Comparison of ENCODE assay signal across 8 cellular contexts in genomic region chr17:81386646-81387234, GRCh38. TPM values are rescaled to one million over a fixed set of nuclear protein-coding genes. Genes with fewer than 3 reads are reported as not detected.
DNase-seq lines count a peak whose midpoint lies in the region; ATAC-seq and TF ChIP-seq lines count a peak whose summit lies in the region.

No MANE protein-coding gene starts in this region.

- peak overlapping the region; percentile 80 for H3K4ac ChIP-seq in neuronal stem cell (ENCODE audit: low read length)

- H3K23ac ChIP-seq in neuronal stem cell (ENCODE audit: low read depth, low read length, poor library complexity): peak overlapping the region; percentile 95

- peaks cover 6% of the 10 kb centered on the region for H3K4me1 ChIP-seq in GM23248 (ENCODE audit: insufficient read depth)
- H3K4me1 ChIP-seq in neuronal stem cell (ENCODE audit: control insufficient read depth in 2 of 2, insufficient read depth in 1 of 2, low read depth in 1 of 2, low read length in 2 of 2): peaks cover 47 to 48% of the 10 kb centered on the region in 2 donors

- H3K36me3 ChIP-seq in GM23248 (ENCODE audit: low read depth) (no peaks in the 10 kb centered on the region), neuronal stem cell (replicated peaks in 1 of 2; ENCODE audit: control insufficient read depth in 2 of 2, insufficient read depth in 2 of 2, low read length in 2 of 2) (peaks cover 6 to 7% of the 10 kb centered on the region in 2 donors)

- in situ Hi-C loops in GM23248 (cut with MboI): no loop called here

- no peaks in the 10 kb centered on the region for H3K9me3 ChIP-seq in GM23248 (ENCODE audit: low read depth)
- H3K9me3 ChIP-seq in neuronal stem cell (replicated peaks in 1 of 2; ENCODE audit: control insufficient read depth in 2 of 2, insufficient read depth in 1 of 2, low read depth in 1 of 2, low read length in 2 of 2): peaks cover 0 to 2% of the 10 kb centered on the region in 2 donors

- peak overlapping the region; percentile 92 for H3K4me2 ChIP-seq in GM23248 (ENCODE audit: unreplicated experiment)
- H3K4me2 ChIP-seq in neuronal stem cell (ENCODE audit: insufficient read depth, low read length, poor library complexity, severe bottlenecking): peak overlapping the region; percentile 100

- POLR2A ChIA-PET in T-cell (lab: Charles Lee): no interaction called here

- peak overlapping the region; percentile 47 for H3K14ac ChIP-seq in neuronal stem cell (ENCODE audit: low read length)

- WGBS in GM23248 (ENCODE audit: low coverage in 1 of 2, low lambda C conversion rate in 2 of 2, missing lambda C conversion rate in 2 of 2), 2 experiments: 1 to 2% methylated on average over 16 to 61 of the region's 82 CpGs
- no CpG with 5 or more reads among the region's 82 CpGs for WGBS in neuronal stem cell (ENCODE audit: extremely low coverage in 2 of 2, insufficient read length in 2 of 2, insufficient replicate concordance in 1 of 2), 2 donors

- peak overlapping the region; percentile 79 for H3K27ac ChIP-seq in GM23248
- no peak overlapping the region for H3K27ac ChIP-seq in neuronal stem cell (replicated peaks; ENCODE audit: low read length)

- no peak for DNase-seq in GM23248
- no peak for DNase-seq in T-cell
- DNase-seq in fibroblast of the aortic adventitia (ENCODE audit: low read depth): no peak
- DNase-seq in neuronal stem cell (ENCODE audit: low spot score): no peak
- no peak for DNase-seq in OCI-M1 (lab: John Stamatoyannopoulos, UW)

- H3K4me3 Mint-ChIP-seq in T-cell: peak overlapping the region; percentile 56 to 71 (median 67)

- no peaks in the 10 kb centered on the region for H3K36me3 Mint-ChIP-seq in T-cell

- H3K27me3 Mint-ChIP-seq in T-cell: peaks cover 29 to 62% of the 10 kb centered on the region in 2 donors

- H3K9me2 ChIP-seq in GM23248 (ENCODE audit: insufficient read depth): no peaks in the 10 kb centered on the region

- H4K8ac ChIP-seq in neuronal stem cell (ENCODE audit: low read depth, low read length): no peak overlapping the region

- H4K20me1 ChIP-seq in GM23248 (ENCODE audit: insufficient read depth): no peaks in the 10 kb centered on the region

- H2BK12ac ChIP-seq in neuronal stem cell (ENCODE audit: low read length): peak overlapping the region; percentile 88

- H3K9ac ChIP-seq in GM23248 (peak overlapping the region; percentile 91), neuronal stem cell (ENCODE audit: low read depth, low read length, poor library complexity) (peak overlapping the region; percentile 91)

- H2AFZ ChIP-seq in GM23248: peak overlapping the region; percentile 73
- H2AFZ ChIP-seq in neuronal stem cell (ENCODE audit: low read length): peak overlapping the region; percentile 82

- peak overlapping the region; percentile 95 for H2BK15ac ChIP-seq in neuronal stem cell (ENCODE audit: low read length)

- H3K79me1 ChIP-seq in neuronal stem cell (ENCODE audit: low read depth, low read length): peaks cover 10% of the 10 kb centered on the region

- peak overlapping the region; percentile 99 for H3K18ac ChIP-seq in neuronal stem cell (ENCODE audit: low read length)

- H2BK120ac ChIP-seq in neuronal stem cell (ENCODE audit: low read depth, low read length): peak overlapping the region; percentile 53

- H3K4me3 ChIP-seq in GM23248: peak overlapping the region; percentile 84
- H3K4me3 ChIP-seq in fibroblast of the aortic adventitia (ENCODE audit: low read depth, low read length): peak overlapping the region; percentile 71
- peak overlapping the region; percentile 44 to 78 for H3K4me3 ChIP-seq in neuronal stem cell (ENCODE audit: low read length in 2 of 2)

- H3F3A ChIP-seq in GM23248 (ENCODE audit: insufficient read depth): peaks cover 9% of the 10 kb centered on the region; the same call in 1 of the 2 replicates

- TF ChIP-seq CTCF in fibroblast of the aortic adventitia (IDR thresholded peaks at IDR 0.05; ENCODE audit: insufficient read depth, low read length): no peak

- no peak overlapping the region for H4K91ac ChIP-seq in neuronal stem cell (ENCODE audit: low read depth, low read length, poor library complexity)

- H3K9me3 Mint-ChIP-seq in T-cell: no peaks in the 10 kb centered on the region

- peaks cover 0 to 6% (median 0%) of the 10 kb centered on the region in 3 donors for H3K4me1 Mint-ChIP-seq in T-cell

- CTCF ChIA-PET in T-cell (lab: Charles Lee): no interaction called here

- H2AK5ac ChIP-seq in neuronal stem cell (ENCODE audit: low read depth, low read length): peak overlapping the region; percentile 94

- ATAC-seq in T-cell (replicated peaks in 1 of 4) (peak; percentile 35 to 66 (median 57)), HG02798 (IDR thresholded peaks at IDR 0.05; ENCODE audit: poor library complexity, unreplicated experiment) (no peak), GM19452 (IDR thresholded peaks at IDR 0.05; ENCODE audit: unreplicated experiment) (no peak), GM18867 (IDR thresholded peaks at IDR 0.05; ENCODE audit: unreplicated experiment) (no peak)

- H3K79me2 ChIP-seq in GM23248 (ENCODE audit: insufficient read depth): peaks cover 38% of the 10 kb centered on the region

- H2BK5ac ChIP-seq in neuronal stem cell (ENCODE audit: low read length): peak overlapping the region; percentile 76

- H3K27me3 ChIP-seq in GM23248 (replicated peaks; ENCODE audit: insufficient read depth) (no peaks in the 10 kb centered on the region), neuronal stem cell (ENCODE audit: control insufficient read depth in 3 of 3, insufficient read depth in 3 of 3, low read depth in 1 of 3, low read length in 3 of 3) (peaks cover 0 to 25% (median 0%) of the 10 kb centered on the region in 3 experiments)

- H3K27ac Mint-ChIP-seq in T-cell: no peak overlapping the region

RNA-seq across cellular contexts. Expression of gene BAHCC1, which starts 8.5 kb away (rescaled TPM):
- total RNA-seq in GM23248 (2014; rRNA removed; shearing (Covaris generic)): 3.0 and 5.2 TPM in 2 replicates
- 0.91 and 1.3 TPM in 2 replicates for polyA plus RNA-seq in GM23248 (2016; fragmentation: Nextera tagmentation; extraction: Ambion mirVana)
- under 1 TPM; 0.23 to 0.82 (median 0.33) TPM for total RNA-seq in T-cell
- total RNA-seq in fibroblast of the aortic adventitia (ENCODE audit: low replicate concordance): 11.7 and 14.3 TPM in 2 replicates
- 15.9 TPM for polyA plus RNA-seq in neuronal stem cell (2013, experiment 1 of 2)
- polyA plus RNA-seq in neuronal stem cell (2013, experiment 2 of 2): 17.5 TPM

Comparison
In these comparisons a context has a peak if more than half of its experiments do, and no peak if none do; other contexts are left out.
1. ATAC-seq: peak in T-cell (4 of 4); none in HG02798 (single experiment), GM19452 (single experiment) and GM18867 (single experiment).
2. Peak in every context shown above with its lines, with median percentiles within 50 percentile points of each other: H3K4me3 ChIP-seq.